8 cellular contexts compared by ENCODE assay signal in the genomic region with DNA sequence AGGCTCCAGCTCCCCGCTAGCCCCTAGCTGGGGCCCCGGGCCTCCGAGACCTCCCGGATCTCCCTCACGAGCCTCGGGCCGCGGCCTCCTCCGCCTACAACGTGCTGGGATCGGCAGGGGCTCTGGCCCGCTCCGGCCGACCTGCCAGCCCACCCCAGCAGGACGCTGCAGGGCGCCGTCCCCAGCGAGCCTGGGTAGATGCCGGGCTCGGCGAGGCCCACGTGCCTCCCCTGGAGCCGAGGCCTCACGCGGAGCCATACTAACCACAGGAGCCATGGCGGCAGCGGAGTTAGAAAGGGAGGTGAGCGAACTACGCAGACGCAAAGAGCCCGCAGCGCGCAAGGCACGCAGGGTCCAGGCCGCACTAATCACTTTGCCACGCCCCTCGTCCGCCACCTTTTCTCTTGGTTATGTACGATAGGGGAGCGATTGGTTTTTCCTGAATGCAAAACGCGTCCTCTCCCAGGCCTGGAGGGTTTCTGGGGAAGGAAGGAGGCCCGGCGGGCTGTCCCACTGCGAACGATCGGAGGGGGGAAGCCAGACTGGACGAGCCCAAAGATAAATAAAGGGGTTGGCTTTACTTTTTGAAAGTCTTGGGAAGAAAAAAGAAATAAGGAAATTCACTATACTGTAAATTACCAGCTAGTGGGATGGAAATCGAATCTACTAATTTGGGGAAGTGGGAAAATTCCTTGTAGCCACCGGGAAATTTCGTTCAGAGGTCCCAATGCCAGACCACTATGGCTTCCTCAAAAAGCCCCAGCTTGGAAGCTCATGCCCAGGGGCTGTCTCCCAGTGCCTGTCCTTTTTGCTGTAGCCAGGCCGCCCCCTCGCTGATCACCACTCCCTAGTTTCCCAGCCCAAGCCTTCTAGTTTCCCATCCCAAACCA. TPM values are rescaled to one million over a fixed set of nuclear protein-coding genes. Genes with fewer than 3 reads are reported as not detected.
DNase-seq lines count a peak whose midpoint lies in the region; ATAC-seq, FAIRE-seq and TF ChIP-seq lines count a peak whose summit lies in the region.

Gene RPL22 (minus strand): TSS at position 298 of the 890 bp plus-strand sequence. CDS start 22 bp downstream, at position 276.

- no peaks in the 10 kb centered on the region for H3K27me3 Mint-ChIP-seq in activated CD4-positive, alpha-beta memory T cell treated with anti-CD3 and anti-CD28 coated beads for 36 hours

- intact Hi-C loops in activated CD4-positive, alpha-beta memory T cell treated with anti-CD3 and anti-CD28 coated beads for 36 hours (cut with micrococcal nuclease): loop anchor here (1.0 to 5.0 kb wide), 5 partner anchors 19 to 263 kb away; partner anchors contain the start of genes CHD5 and ICMT
- intact Hi-C loops in HepG2 (cut with micrococcal nuclease; ENCODE audit: unreplicated experiment): loop anchor here (10.0 kb wide), 1 partner anchor 615 kb away; no protein-coding TSS in a partner anchor

- DNase-seq in CD1c-positive myeloid dendritic cell (ENCODE audit: extremely low spot score): peak; percentile 99
- DNase-seq in NCI-H82 treated with DMSO at 0.1 percent for 48 hours (lab: John Stamatoyannopoulos, UW; ENCODE audit: unreplicated experiment): peak; percentile 98
- DNase-seq in activated CD4-positive, alpha-beta memory T cell treated with anti-CD3 and anti-CD28 coated beads for 36 hours: peak; percentile 99
- DNase-seq in dermis microvascular lymphatic vessel endothelial cell (ENCODE audit: low read depth in 2 of 2): peak; percentile 99
- peak; percentile 98 for DNase-seq in HepG2 (ENCODE audit: low spot score)
- DNase-seq in stimulated activated CD4-positive, alpha-beta T cell treated with anti-CD3 and anti-CD28 coated beads, Interleukin-4, amount 100 ng/mL, for 1 hour: peak; percentile 97

- H3K4me1 Mint-ChIP-seq in activated CD4-positive, alpha-beta memory T cell treated with anti-CD3 and anti-CD28 coated beads for 36 hours (ENCODE audit: low read depth): peaks cover 39% of the 10 kb centered on the region

- FAIRE-seq in HepG2 (lab: Jason Lieb, UNC): peak; percentile 91

- peak within 1 kb of the TSS; percentile 66 for H2AFZ ChIP-seq in HepG2 (ENCODE audit: low read length)

- peaks cover 6 to 22% of the 10 kb centered on the region in 2 experiments for H3K36me3 ChIP-seq in HepG2 (replicated peaks in 1 of 2; ENCODE audit: control insufficient read depth in 1 of 2, insufficient read depth in 2 of 2, low read length in 2 of 2)

- H3K4me2 ChIP-seq in HepG2 (ENCODE audit: low read depth, low read length): peak within 1 kb of the TSS; percentile 91

- peak within 1 kb of the TSS; percentile 93 to 97 (median 94) for H3K4me3 ChIP-seq in HepG2 (replicated peaks in 1 of 3; ENCODE audit: insufficient read depth in 1 of 3, low read depth in 2 of 3, low read length in 3 of 3)

- CTCF ChIA-PET in activated CD4-positive, alpha-beta memory T cell treated with anti-CD3 and anti-CD28 coated beads for 36 hours (lab: Charles Lee): interaction anchor here (0.6 to 3.8 kb wide), 5 partner anchors 10 to 447 kb away, joined by 3 to 17 read pairs (median 3); no protein-coding TSS in a partner anchor
- CTCF ChIA-PET in HepG2 (lab: Yijun Ruan, JAX; ENCODE audit: low intra/inter-chr PET ratio, low total read pairs): no interaction called here

- no peaks in the 10 kb centered on the region for H3K27me3 ChIP-seq in HepG2 (ENCODE audit: control insufficient read depth in 1 of 2, insufficient read depth in 2 of 2, low read length in 2 of 2)

- H3K79me2 ChIP-seq in HepG2 (ENCODE audit: insufficient read depth, low read length): peaks cover 41% of the 10 kb centered on the region

- TF ChIP-seq RAD21 in HepG2 (CRISPR knock-in tag; IDR thresholded peaks at IDR 0.05): no peak

- POLR2A ChIA-PET in activated CD4-positive, alpha-beta memory T cell treated with anti-CD3 and anti-CD28 coated beads for 36 hours (lab: Charles Lee): interaction anchor here (0.9 to 1.9 kb wide), 4 partner anchors 35 to 193 kb away, joined by 3 to 5 read pairs (median 3); partner anchors contain the start of gene HES3
- POLR2A ChIA-PET in HepG2 (lab: Yijun Ruan, JAX): interaction anchor here (0.8 to 2.6 kb wide), 4 partner anchors 9 to 35 kb away, joined by 3 to 6 read pairs (median 4); no protein-coding TSS in a partner anchor

- in situ Hi-C loops in HepG2 (cut with HindIII; ENCODE audit: extremely low pct_ligation_motif_present, low pct_unique_long_range_greater_than_20kb): no loop called here

- H4K20me1 ChIP-seq in HepG2 (ENCODE audit: insufficient read depth, low read length): peaks cover 18% of the 10 kb centered on the region

- H3K27ac ChIP-seq in HepG2 (ENCODE audit: extremely low read length, insufficient read depth, low read length): peak within 1 kb of the TSS; percentile 82

- no peaks in the 10 kb centered on the region for H3K9me3 Mint-ChIP-seq in activated CD4-positive, alpha-beta memory T cell treated with anti-CD3 and anti-CD28 coated beads for 36 hours

- peak; percentile 87 for ATAC-seq in GM19438 (IDR thresholded peaks at IDR 0.05; ENCODE audit: low read depth, unreplicated experiment)
- ATAC-seq in HG03575 (IDR thresholded peaks at IDR 0.05; ENCODE audit: extremely low read depth, insufficient number of reproducible peaks, low FRiP score, unreplicated experiment): peak; percentile 79
- ATAC-seq in HepG2: peak; percentile 98

- peak within 1 kb of the TSS; percentile 99 for H3K9ac ChIP-seq in HepG2 (ENCODE audit: insufficient read depth, low read depth, low read length)

- TF ChIP-seq CTCF in HepG2 (CRISPR knock-in tag; IDR thresholded peaks at IDR 0.05): 0 out of 2 replicates have a peak, but pooled peaks have one; percentile 11

- peaks cover 44% of the 10 kb centered on the region for H3K4me1 ChIP-seq in HepG2 (ENCODE audit: insufficient read depth, low read length)

- peak; percentile 93 for TF ChIP-seq POLR2A in HepG2 (IDR thresholded peaks at IDR 0.05; ENCODE audit: insufficient read depth in 1 of 2, low read depth in 2 of 2, low read length in 2 of 2)

- no peaks in the 10 kb centered on the region for H3K9me3 ChIP-seq in HepG2 (ENCODE audit: low read length)

- TF ChIP-seq EP300 in HepG2 (IDR thresholded peaks at IDR 0.05; ENCODE audit: low read depth in 2 of 2, low read length in 2 of 2): peak in 1 of 2 experiments; percentile 9; a peak in 1 of 4 replicates
- TF ChIP-seq EP300 in HepG2 (CRISPR knock-in tag; IDR thresholded peaks at IDR 0.05; ENCODE audit: borderline replicate concordance): peak; percentile 56; the same call in 1 of the 2 replicates

- peak within 1 kb of the TSS; percentile 91 for H3K27ac Mint-ChIP-seq in activated CD4-positive, alpha-beta memory T cell treated with anti-CD3 and anti-CD28 coated beads for 36 hours

- TSS peak; percentile 80 for BruUV-seq in HepG2 (replicated peaks; lab: Mats Ljungman, UMichigan)

- peak within 1 kb of the TSS; percentile 90 for H3K4me3 Mint-ChIP-seq in activated CD4-positive, alpha-beta memory T cell treated with anti-CD3 and anti-CD28 coated beads for 36 hours

- H3K36me3 Mint-ChIP-seq in activated CD4-positive, alpha-beta memory T cell treated with anti-CD3 and anti-CD28 coated beads for 36 hours: peaks cover 31% of the 10 kb centered on the region

- 3% methylated on average over 28 of the region's 53 CpGs for WGBS in HepG2 (ENCODE audit: low lambda C conversion rate)

TF ChIP-seq in HepG2, 621 proteins besides CTCF, POLR2A, EP300 and RAD21 (continues in another document):
- TF ChIP-seq ZNF740 (CRISPR knock-in tag; IDR thresholded peaks at IDR 0.05) (peak; percentile 62), ESRRA (CRISPR knock-in tag; IDR thresholded peaks at IDR 0.05; ENCODE audit: low read depth) (peak; percentile 46; the same call in 1 of the 2 replicates), IRF1 (CRISPR knock-in tag; IDR thresholded peaks at IDR 0.05; ENCODE audit: low read depth) (0 out of 2 replicates have a peak, but pooled peaks have one; percentile 23)

RNA-seq across cellular contexts. Expression of gene RPL22, which starts in this region (rescaled TPM):
- 100 to 1,000 TPM; 395 to 433 TPM for total RNA-seq in activated CD4-positive, alpha-beta memory T cell treated with anti-CD3 and anti-CD28 coated beads for 36 hours
- total RNA-seq in dermis microvascular lymphatic vessel endothelial cell: 116 and 132 TPM in 2 replicates
- total RNA-seq in HepG2 (2016; rRNA removed; fragmentation: Illumina TruSeq; extraction: Trizol): 545 and 787 TPM in 2 replicates
- total RNA-seq in HepG2 (2016; cell fraction: cytosol; rRNA removed; fragmentation: Illumina TruSeq; extraction: Trizol; ENCODE audit: low read depth): 342 and 387 TPM in 2 replicates
- 525 and 788 TPM in 2 replicates for total RNA-seq in HepG2 (2016; cell fraction: insoluble cytoplasmic fraction; rRNA removed; fragmentation: Illumina TruSeq; extraction: Trizol)
- total RNA-seq in HepG2 (2016; cell fraction: membrane; rRNA removed; fragmentation: Illumina TruSeq; extraction: Trizol): 707 and 829 TPM in 2 replicates
- 180 and 186 TPM in 2 replicates for total RNA-seq in HepG2 (2016; cell fraction: nucleus; rRNA removed; fragmentation: Illumina TruSeq; extraction: Trizol)
- 146 and 214 TPM in 2 replicates for polyA plus RNA-seq in HepG2 (2011; rRNA removed)
- polyA plus RNA-seq in HepG2 (2011; cell fraction: cytosol; rRNA removed): 92.5 and 127 TPM in 2 replicates
- 29.2 and 40.5 TPM in 2 replicates for polyA plus RNA-seq in HepG2 (2011; cell fraction: nucleus; rRNA removed)
- 1,228 and 1,771 TPM in 2 replicates for polyA plus RNA-seq in HepG2 (2012)
- 1,048 and 1,064 TPM in 2 replicates for polyA plus RNA-seq in HepG2 (2016; cell fraction: cytosol; fragmentation: Illumina TruSeq; extraction: Trizol; ENCODE audit: low read depth)
- polyA plus RNA-seq in HepG2 (2016; cell fraction: insoluble cytoplasmic fraction; fragmentation: Illumina TruSeq; extraction: Trizol; ENCODE audit: low read depth): 1,078 and 1,177 TPM in 2 replicates
- polyA plus RNA-seq in HepG2 (2016; cell fraction: membrane; fragmentation: Illumina TruSeq; extraction: Trizol; ENCODE audit: low read depth): 1,296 and 1,373 TPM in 2 replicates
- polyA plus RNA-seq in HepG2 (2016; cell fraction: nucleus; fragmentation: Illumina TruSeq; extraction: Trizol; ENCODE audit: insufficient read depth, low read depth): 473 and 475 TPM in 2 replicates
- polyA minus RNA-seq in HepG2 (2011; rRNA and poly(A)+ RNA removed; ENCODE audit: low replicate concordance): 12.9 and 31.5 TPM in 2 replicates
- polyA minus RNA-seq in HepG2 (2011; cell fraction: cytosol; rRNA and poly(A)+ RNA removed): 48.1 and 62.3 TPM in 2 replicates
- polyA minus RNA-seq in HepG2 (2011; cell fraction: nucleus; rRNA and poly(A)+ RNA removed): 53.2 and 59.9 TPM in 2 replicates

Comparison
In these comparisons a context has a peak if more than half of its experiments do, and no peak if none do; other contexts are left out.
1. Peak in every context shown above with its lines: DNase-seq, ATAC-seq, H3K4me3 ChIP-seq and H3K27ac ChIP-seq.